9 cellular contexts compared by ENCODE assay signal in genomic region chr4:184983660-184984356, GRCh38. TPM values are rescaled to one million over a fixed set of nuclear protein-coding genes. Genes with fewer than 3 reads are reported as not detected.
DNase-seq lines count a peak whose midpoint lies in the region; ATAC-seq and TF ChIP-seq lines count a peak whose summit lies in the region.
"Had no signal": no experiment of that assay in that cellular context is flagged by ENCODE, and none has a peak within 500 bp of the region (broad histone marks: within the 10 kb centered on the region; RNA-seq: fewer than 3 reads in every experiment).

No MANE protein-coding gene starts in this region.

- H3K9me3 ChIP-seq in ovary (no peaks in the 10 kb centered on the region), aorta (ENCODE audit: control insufficient read depth, low read length) (no peaks in the 10 kb centered on the region)

- no peak for TF ChIP-seq EP300 in ovary (IDR thresholded peaks at IDR 0.05)

- DNase-seq in Ammon's horn (ENCODE audit: low spot score), result peak; percentile 56
- peak; percentile 11 for DNase-seq in NCI-H748 treated with DMSO at 0.1 percent for 48 hours (lab: John Stamatoyannopoulos, UW)
- peak; percentile 51 for DNase-seq in activated T-cell treated with anti-CD3 and anti-CD28 coated beads for 1 hour (ENCODE audit: low read depth)
- peak; percentile 56 for DNase-seq in fibroblast of pulmonary artery (ENCODE audit: low read depth)
- DNase-seq in ovary, result peak; percentile 29 to 65 (median 53)
- peak; percentile 76 to 88 for DNase-seq in aorta

- no peaks in the 10 kb centered on the region for H3K4me1 ChIP-seq in ovary (ENCODE audit: insufficient read depth)
- H3K4me1 ChIP-seq in aorta (ENCODE audit: control insufficient read depth in 1 of 2, insufficient read depth in 2 of 2, low read length in 2 of 2), result no peaks in the 10 kb centered on the region

- ATAC-seq in GM19025 (IDR thresholded peaks at IDR 0.05; ENCODE audit: low read depth, unreplicated experiment) (peak; percentile 86), HG03378 (IDR thresholded peaks at IDR 0.05; ENCODE audit: unreplicated experiment) (peak; percentile 61), aorta (ENCODE audit: low FRiP score) (peak; percentile 68)

- no peaks in the 10 kb centered on the region for H3K27me3 ChIP-seq in ovary
- H3K27me3 ChIP-seq in aorta (ENCODE audit: control insufficient read depth in 1 of 2, insufficient read depth in 2 of 2, low read length in 1 of 2), result no peaks in the 10 kb centered on the region

- H3K36me3 ChIP-seq in ovary (no peaks in the 10 kb centered on the region), aorta (ENCODE audit: control insufficient read depth in 1 of 2, insufficient read depth in 2 of 2, low read length in 1 of 2) (no peaks in the 10 kb centered on the region)

- H3K4me3 ChIP-seq in fibroblast of pulmonary artery (replicated peaks; ENCODE audit: low read depth, low read length) (no peak overlapping the region), ovary (no peak overlapping the region), aorta (ENCODE audit: low read length in 2 of 2) (no peak overlapping the region)

- 32 to 49% (median 41%) methylated on average over 21 of the region's 21 CpGs for WGBS in ovary, 3 donors
- 35 to 36% methylated on average over 21 of the region's 21 CpGs for WGBS in aorta, 2 donors

- no peak overlapping the region for H3K27ac ChIP-seq in ovary
- H3K27ac ChIP-seq in aorta (ENCODE audit: low read depth in 1 of 2, low read length in 2 of 2), result no peak overlapping the region

- peak; percentile 48 for TF ChIP-seq CTCF in fibroblast of pulmonary artery (IDR thresholded peaks at IDR 0.05; ENCODE audit: low read length, missing control alignments)
- no peak for TF ChIP-seq CTCF in ovary (IDR thresholded peaks at IDR 0.05)

- no peak for TF ChIP-seq POLR2A in ovary (IDR thresholded peaks at IDR 0.05)

- intact Hi-C loops in ovary (cut with DNase I) (no loop called here), aorta (cut with DNase I) (no loop called here)

RNA-seq across cellular contexts. Expression of gene HELT, which starts 34.5 kb away (rescaled TPM):
- total RNA-seq in ovary (not detected), aorta (not detected)
- polyA plus RNA-seq in ovary (not detected), aorta (not detected)
- polyA plus RNA-seq: IgD-negative memory B cell had no signal

Comparison
In these comparisons a context has a peak if more than half of its experiments do, and no peak if none do; other contexts are left out.
1. DNase-seq: peak in every context shown above with its lines; median percentile 82 in aorta; 56 in Ammon's horn; 56 in fibroblast of pulmonary artery; 53 in ovary; 51 in activated T-cell treated with anti-CD3 and anti-CD28 coated beads for 1 hour; 11 in NCI-H748 treated with DMSO at 0.1 percent for 48 hours.